In the genomic region with DNA sequence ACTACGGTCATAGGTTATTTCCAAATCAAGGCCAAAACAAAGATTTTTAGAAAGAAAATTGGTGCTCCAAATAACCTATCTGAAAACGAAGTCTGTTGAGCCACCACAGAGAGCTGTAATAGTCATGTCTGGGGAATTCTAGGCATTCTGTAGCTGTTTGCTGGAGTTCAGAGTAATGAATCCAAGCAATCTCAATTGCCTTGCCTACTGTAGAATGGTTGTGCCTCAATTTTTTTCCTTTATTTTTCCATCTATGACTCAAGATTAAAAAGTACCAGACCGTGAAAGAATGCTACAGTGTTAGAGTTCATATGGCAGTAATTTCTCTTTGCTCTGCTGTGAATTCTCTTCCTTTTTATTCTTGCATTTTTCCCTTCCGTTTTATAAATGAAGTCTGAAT, we compare ENCODE assay signal across 13 cellular contexts.
A peak's percentile ranks its signal among the peaks of the same experiment; 100 is the strongest.
DNase-seq lines count a peak whose midpoint lies in the region; ATAC-seq and TF ChIP-seq lines count a peak whose summit lies in the region.
"Had no signal": no experiment of that assay in that cellular context is flagged by ENCODE, and none has a peak within 500 bp of the region (broad histone marks: within the 10 kb centered on the region; RNA-seq: fewer than 3 reads in every experiment).

No MANE protein-coding gene starts in this region.

- H3K4me3 Mint-ChIP-seq in H9, result no peak overlapping the region
- H3K4me3 Mint-ChIP-seq: brain, T-helper 17 cell had no signal

- POLR2A ChIA-PET in SK-N-SH (lab: Yijun Ruan, JAX), result no interaction called here

- H2BK12ac ChIP-seq in H9 (ENCODE audit: insufficient read length, low read depth, low read length), result no peak overlapping the region

- no peak for TF ChIP-seq CTCF in SK-N-SH (IDR thresholded peaks at IDR 0.05)
- no peak for TF ChIP-seq CTCF in fibroblast of the aortic adventitia (IDR thresholded peaks at IDR 0.05; ENCODE audit: insufficient read depth, low read length)
- TF ChIP-seq CTCF in retinal pigment epithelial cell (conservative IDR thresholded peaks at IDR 0.05; ENCODE audit: low read depth, low read length), result no peak
- no peak for TF ChIP-seq CTCF in H9 (conservative IDR thresholded peaks at IDR 0.05)

- no peaks in the 10 kb centered on the region for H3K79me2 ChIP-seq in SK-N-SH (ENCODE audit: insufficient read depth)
- no peaks in the 10 kb centered on the region for H3K79me2 ChIP-seq in H9 (ENCODE audit: insufficient read depth, low read length)

- H2AK5ac ChIP-seq in H9 (ENCODE audit: insufficient read length, low read length), result no peak overlapping the region

- H3K4me2 ChIP-seq in SK-N-SH, result peak overlapping the region; percentile 63; the same call in 1 of the 2 replicates
- no peak overlapping the region for H3K4me2 ChIP-seq in H9 (ENCODE audit: insufficient read depth, insufficient read length, low read length)

- H3K36me3 ChIP-seq in SK-N-SH (replicated peaks in 1 of 2; ENCODE audit: control insufficient read depth in 1 of 2, insufficient read depth in 2 of 2, low read length in 1 of 2), result no peaks in the 10 kb centered on the region
- H3K36me3 ChIP-seq: heart left ventricle had no signal

- H2BK15ac ChIP-seq in H9 (ENCODE audit: low read depth, low read length), result no peak overlapping the region

- H3K27me3 ChIP-seq in SK-N-SH (ENCODE audit: insufficient read depth) (no peaks in the 10 kb centered on the region), H9 (ENCODE audit: insufficient read depth, low read length) (no peaks in the 10 kb centered on the region)
- H3K27me3 ChIP-seq: heart left ventricle had no signal

- no peak overlapping the region for H3K14ac ChIP-seq in H9 (ENCODE audit: insufficient read depth, low read length)

- H3K18ac ChIP-seq in H9 (ENCODE audit: insufficient read length, low read depth, low read length), result no peak overlapping the region

- no peak overlapping the region for H3K56ac ChIP-seq in H9 (ENCODE audit: insufficient read length, low read depth, low read length)

- no peaks in the 10 kb centered on the region for H4K20me1 ChIP-seq in SK-N-SH (ENCODE audit: insufficient read depth)
- no peaks in the 10 kb centered on the region for H4K20me1 ChIP-seq in H9 (ENCODE audit: control insufficient read depth, insufficient read depth, insufficient read length)

- H2AFZ ChIP-seq in SK-N-SH (ENCODE audit: low read depth) (peak overlapping the region; percentile 85), H9 (ENCODE audit: low read length) (no peak overlapping the region)

- H3K36me3 Mint-ChIP-seq in H9 (ENCODE audit: insufficient read depth in 1 of 3, low read depth in 3 of 3), result no peaks in the 10 kb centered on the region
- H3K36me3 Mint-ChIP-seq: brain had no signal

- H3K27ac ChIP-seq in SK-N-SH (ENCODE audit: low read depth in 2 of 2, low read length in 1 of 2) (peak overlapping the region; percentile 75 to 78; a peak in 3 of 4 replicates), H9 (ENCODE audit: insufficient read length, low read depth, low read length) (no peak overlapping the region)
- H3K27ac ChIP-seq: heart left ventricle had no signal

- H3K79me1 ChIP-seq in H9 (ENCODE audit: insufficient read depth, low read depth, low read length, poor library complexity, severe bottlenecking), result no peaks in the 10 kb centered on the region

- CTCF ChIA-PET in SK-N-SH (lab: Yijun Ruan, JAX), result interaction anchor here (1.8 kb wide), 1 partner anchor 13 kb away, joined by 4 read pairs; no protein-coding TSS in a partner anchor

- H2BK120ac ChIP-seq in H9 (ENCODE audit: low read depth, low read length, poor library complexity, severe bottlenecking), result no peak overlapping the region

- H3T11ph ChIP-seq in H9 (ENCODE audit: low read length), result no peak overlapping the region

- DNase-seq in GM04504 (ENCODE audit: low read depth) (peak; percentile 81), SK-N-SH (no peak), fibroblast of the aortic adventitia (ENCODE audit: low read depth) (peak; percentile 93), retinal pigment epithelial cell (ENCODE audit: low read depth) (peak; percentile 82), H9 (no peak), putamen (ENCODE audit: low spot score) (no peak)
- DNase-seq in activated effector memory CD4-positive, alpha-beta T cell treated with anti-CD3 and anti-CD28 coated beads, Interleukin-2, amount 50 U/mL, for 16 hours, result no peak
- DNase-seq: heart left ventricle, MM.1S, NCI-H526, T-helper 17 cell had no signal

- no peak overlapping the region for H4K8ac ChIP-seq in H9 (replicated peaks; ENCODE audit: insufficient read length, low read depth, low read length)

- no peak for ATAC-seq in HG03571 (IDR thresholded peaks at IDR 0.05; ENCODE audit: unreplicated experiment)
- ATAC-seq: heart left ventricle, T-helper 17 cell had no signal

- peaks cover 0 to 2% of the 10 kb centered on the region in 2 experiments; a peak in 1 of 4 replicates for H3K4me1 Mint-ChIP-seq in H9
- H3K4me1 Mint-ChIP-seq: brain, T-helper 17 cell had no signal

- H3F3A ChIP-seq in SK-N-SH (replicated peaks; ENCODE audit: insufficient read depth), result peaks cover 20% of the 10 kb centered on the region

- H3K4me1 ChIP-seq in SK-N-SH (ENCODE audit: control insufficient read depth in 1 of 2, insufficient read depth in 2 of 2, low read depth in 1 of 2, low read length in 1 of 2) (no peaks in the 10 kb centered on the region; a peak in 1 of 4 replicates), H9 (ENCODE audit: insufficient read depth, low read length) (no peaks in the 10 kb centered on the region)
- H3K4me1 ChIP-seq: heart left ventricle had no signal

- H3K9me2 ChIP-seq in SK-N-SH, result 0 out of 2 replicates have a peak, but pooled peaks cover 6% of the 10 kb centered on the region

- H3K9me3 Mint-ChIP-seq in H9, result peaks cover 0 to under 1% of the 10 kb centered on the region in 2 experiments; a peak in 2 of 5 replicates

- no peaks in the 10 kb centered on the region; the same call in 1 of the 2 replicates for H3K27me3 Mint-ChIP-seq in H9 (ENCODE audit: low read depth)
- H3K27me3 Mint-ChIP-seq: brain, T-helper 17 cell had no signal

- H4K91ac ChIP-seq in H9 (ENCODE audit: insufficient read length, low read depth, low read length), result no peak overlapping the region

- H3K23ac ChIP-seq in H9 (ENCODE audit: insufficient read length, low read depth, low read length), result no peak overlapping the region

- TF ChIP-seq EP300 in SK-N-SH (IDR thresholded peaks at IDR 0.05; ENCODE audit: borderline replicate concordance in 1 of 2, low read depth in 1 of 2, low read length in 1 of 2), result peak in 1 of 2 experiments; percentile 65; a peak in 2 of 4 replicates

- TF ChIP-seq RAD21 in SK-N-SH (IDR thresholded peaks at IDR 0.05; ENCODE audit: low read length), result no peak

- no peak overlapping the region for H3K27ac Mint-ChIP-seq in H9
- H3K27ac Mint-ChIP-seq: brain, T-helper 17 cell had no signal

- H3K9me3 ChIP-seq in SK-N-SH (no peaks in the 10 kb centered on the region), H9 (ENCODE audit: control insufficient read depth, low read depth, low read length) (no peaks in the 10 kb centered on the region)
- H3K9me3 ChIP-seq: heart left ventricle had no signal

- no peaks in the 10 kb centered on the region for H3K23me2 ChIP-seq in H9 (ENCODE audit: insufficient read length, low read depth, low read length, poor library complexity, severe bottlenecking)

- no peak overlapping the region for H3K4ac ChIP-seq in H9 (ENCODE audit: low read depth, low read length)

- WGBS in SK-N-SH (ENCODE audit: low lambda C conversion rate), result 10% methylated on average over 4 of the region's 4 CpGs
- WGBS in H9 (ENCODE audit: extremely low coverage, insufficient read length, low lambda C conversion rate), result no CpG with 5 or more reads among the region's 4 CpGs

- no peak overlapping the region for H4K5ac ChIP-seq in H9 (ENCODE audit: insufficient read length, low read depth, low read length)

- H2BK20ac ChIP-seq in H9 (ENCODE audit: low read depth, low read length, poor library complexity, severe bottlenecking), result no peak overlapping the region

- H3K9ac ChIP-seq in SK-N-SH (peak overlapping the region; percentile 34; the same call in 1 of the 2 replicates), H9 (ENCODE audit: extremely low read depth, insufficient read length, low read length) (no peak overlapping the region)

- H2BK5ac ChIP-seq in H9 (ENCODE audit: insufficient read length, low read length), result no peak overlapping the region

- H3K4me3 ChIP-seq in SK-N-SH (ENCODE audit: low read depth in 2 of 2, low read length in 1 of 2) (peak overlapping the region; percentile 21; a peak in 3 of 4 replicates), fibroblast of the aortic adventitia (ENCODE audit: low read depth, low read length) (peak overlapping the region; percentile 41), retinal pigment epithelial cell (ENCODE audit: low read length) (no peak overlapping the region)
- H3K4me3 ChIP-seq: heart left ventricle had no signal

TF ChIP-seq in SK-N-SH, 30 proteins besides CTCF, POLR2A, EP300 and RAD21 (continues in another document):
- no peak for TF ChIP-seq MXI1 (IDR thresholded peaks at IDR 0.05; ENCODE audit: low read depth, low read length)
- TF ChIP-seq, protein P1, sequence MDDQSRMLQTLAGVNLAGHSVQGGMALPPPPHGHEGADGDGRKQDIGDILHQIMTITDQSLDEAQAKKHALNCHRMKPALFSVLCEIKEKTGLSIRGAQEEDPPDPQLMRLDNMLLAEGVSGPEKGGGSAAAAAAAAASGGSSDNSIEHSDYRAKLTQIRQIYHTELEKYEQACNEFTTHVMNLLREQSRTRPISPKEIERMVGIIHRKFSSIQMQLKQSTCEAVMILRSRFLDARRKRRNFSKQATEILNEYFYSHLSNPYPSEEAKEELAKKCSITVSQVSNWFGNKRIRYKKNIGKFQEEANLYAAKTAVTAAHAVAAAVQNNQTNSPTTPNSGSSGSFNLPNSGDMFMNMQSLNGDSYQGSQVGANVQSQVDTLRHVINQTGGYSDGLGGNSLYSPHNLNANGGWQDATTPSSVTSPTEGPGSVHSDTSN (IDR thresholded peaks at IDR 0.05), result peak; percentile 51
- TF ChIP-seq MAX (IDR thresholded peaks at IDR 0.05; ENCODE audit: low read depth), result 0 out of 2 replicates have a peak, but pooled peaks have one; percentile 19
- TF ChIP-seq NFIC (IDR thresholded peaks at IDR 0.05; ENCODE audit: borderline replicate concordance), result peak; percentile 23; the same call in 1 of the 2 replicates
- peak; percentile 85 for TF ChIP-seq JUND (IDR thresholded peaks at IDR 0.05)
- TF ChIP-seq TEAD4 (IDR thresholded peaks at IDR 0.05; ENCODE audit: borderline replicate concordance, insufficient read depth), result peak; percentile 94
- TF ChIP-seq RXRA (IDR thresholded peaks at IDR 0.05; ENCODE audit: borderline replicate concordance, low read depth), result peak; percentile 48; the same call in 1 of the 2 replicates
- no peak for TF ChIP-seq GABPA (IDR thresholded peaks at IDR 0.05; ENCODE audit: low read depth)
- TF ChIP-seq TCF12 (IDR thresholded peaks at IDR 0.05), result peak; percentile 82
- TF ChIP-seq FOSL2 (IDR thresholded peaks at IDR 0.05; ENCODE audit: borderline replicate concordance, low read depth), result peak; percentile 70; the same call in 1 of the 2 replicates
- peak; percentile 37; the same call in 1 of the 2 replicates for TF ChIP-seq POLR2AphosphoS5 (IDR thresholded peaks at IDR 0.05; ENCODE audit: low read depth, low read length)

Comparison
In these comparisons a context has a peak if more than half of its experiments do, and no peak if none do; other contexts are left out.
1. DNase-seq: peak in GM04504 (single experiment), fibroblast of the aortic adventitia (single experiment) and retinal pigment epithelial cell (single experiment); none in SK-N-SH (single experiment), H9 (single experiment), activated effector memory CD4-positive, alpha-beta T cell treated with anti-CD3 and anti-CD28 coated beads, Interleukin-2, amount 50 U/mL, for 16 hours (single experiment) and putamen (single experiment).